ENCODE assay signal across 8 cellular contexts in genomic region chr6:113414511-113414910, GRCh38.
DNase-seq lines count a peak whose midpoint lies in the region; TF ChIP-seq lines count a peak whose summit lies in the region.

No MANE protein-coding gene starts in this region.

- H3F3A ChIP-seq in OCI-LY1 (ENCODE audit: insufficient read depth, low read length): no peaks in the 10 kb centered on the region

- no peaks in the 10 kb centered on the region for H3K79me2 ChIP-seq in OCI-LY1 (ENCODE audit: insufficient read depth, low read length)
- H3K79me2 ChIP-seq in parathyroid adenoma: no peaks in the 10 kb centered on the region

- in situ Hi-C loops in G401 (cut with HindIII; ENCODE audit: low sequenced_read_pairs): no loop called here

- H3K9me3 ChIP-seq in OCI-LY1 (ENCODE audit: low read length) (no peaks in the 10 kb centered on the region), esophagus squamous epithelium (no peaks in the 10 kb centered on the region), parathyroid adenoma (ENCODE audit: control insufficient read depth, low read length) (no peaks in the 10 kb centered on the region)

- H2AFZ ChIP-seq in OCI-LY1 (ENCODE audit: low read length) (no peak overlapping the region), parathyroid adenoma (no peak overlapping the region)

- no peak for TF ChIP-seq POLR2A in esophagus squamous epithelium (IDR thresholded peaks at IDR 0.05)

- H3K36me3 ChIP-seq in OCI-LY1 (ENCODE audit: insufficient read depth, low read length) (no peaks in the 10 kb centered on the region), esophagus squamous epithelium (no peaks in the 10 kb centered on the region), parathyroid adenoma (ENCODE audit: control insufficient read depth, insufficient read depth, low read length) (no peaks in the 10 kb centered on the region)

- H3K9ac ChIP-seq in OCI-LY1 (ENCODE audit: low read length) (no peak overlapping the region), parathyroid adenoma (no peak overlapping the region)

- H3K4me2 ChIP-seq in OCI-LY1 (ENCODE audit: low read length) (no peak overlapping the region), parathyroid adenoma (ENCODE audit: low read length) (no peak overlapping the region)

- H3K9me2 ChIP-seq in OCI-LY1 (ENCODE audit: low read depth, low read length): no peaks in the 10 kb centered on the region; the same call in 1 of the 2 replicates

- H3K4me3 ChIP-seq in OCI-LY1 (ENCODE audit: low read depth, low read length, poor library complexity, severe bottlenecking) (no peak overlapping the region), esophagus squamous epithelium (no peak overlapping the region), parathyroid adenoma (ENCODE audit: low read depth, low read length) (no peak overlapping the region)

- H3K4me1 ChIP-seq in OCI-LY1 (ENCODE audit: insufficient read depth, low read length, severe bottlenecking) (no peaks in the 10 kb centered on the region), esophagus squamous epithelium (peaks cover 0 to 37% (median 12%) of the 10 kb centered on the region in 3 donors), parathyroid adenoma (no peaks in the 10 kb centered on the region)

- peak; percentile 85 for DNase-seq in G401 (ENCODE audit: low spot score)
- no peak for DNase-seq in esophagus squamous epithelium (lab: John Stamatoyannopoulos, UW)
- no peak for DNase-seq in iPS-NIHi7 (ENCODE audit: extremely low spot score)
- DNase-seq in NK-92 treated with Interleukin-12 subunit alpha and Interleukin-12 subunit beta, amount 100 ng/mL, for 24 hours (lab: John Stamatoyannopoulos, UW): no peak
- DNase-seq in activated CD4-positive, alpha-beta T cell treated with anti-CD3 and anti-CD28 coated beads for 1 hour: no peak
- DNase-seq in activated CD8-positive, alpha-beta memory T cell treated with anti-CD3 and anti-CD28 coated beads, Interleukin-2, amount 50 U/mL, for 48 hours: no peak

- no peaks in the 10 kb centered on the region for H3K27me3 ChIP-seq in OCI-LY1 (ENCODE audit: insufficient read depth, low read length)
- no peaks in the 10 kb centered on the region for H3K27me3 ChIP-seq in esophagus squamous epithelium
- no peaks in the 10 kb centered on the region for H3K27me3 ChIP-seq in parathyroid adenoma (ENCODE audit: control insufficient read depth, insufficient read depth, low read length)

- intact Hi-C loops in esophagus squamous epithelium (cut with DNase I): no loop called here

- no peak overlapping the region for H3K27ac ChIP-seq in OCI-LY1 (ENCODE audit: low read depth, low read length, poor library complexity, severe bottlenecking)
- H3K27ac ChIP-seq in esophagus squamous epithelium: no peak overlapping the region
- H3K27ac ChIP-seq in parathyroid adenoma: no peak overlapping the region

- 29 to 33% methylated on average over 3 of the region's 3 CpGs for WGBS in esophagus squamous epithelium, 2 donors

- TF ChIP-seq CTCF in OCI-LY1 (IDR thresholded peaks at IDR 0.05; ENCODE audit: low read length) (peak; percentile 10; the same call in 1 of the 2 replicates), esophagus squamous epithelium (IDR thresholded peaks at IDR 0.05) (peak in 4 of 6 experiments; percentile 19 to 58 (median 34)), parathyroid adenoma (IDR thresholded peaks at IDR 0.05) (peak; percentile 52)

- H4K20me1 ChIP-seq in OCI-LY1 (ENCODE audit: insufficient read depth, low read length): no peaks in the 10 kb centered on the region
